ENCODE assay signal across 12 cellular contexts in genomic region chr5:88879724-88880123, GRCh38. TPM values are rescaled to one million over a fixed set of nuclear protein-coding genes. Genes with fewer than 3 reads are reported as not detected.
A peak's percentile ranks its signal among the peaks of the same experiment; 100 is the strongest.
DNase-seq lines count a peak whose midpoint lies in the region; ATAC-seq, FAIRE-seq and TF ChIP-seq lines count a peak whose summit lies in the region.
"Had no signal": no experiment of that assay in that cellular context is flagged by ENCODE, and none has a peak within 500 bp of the region (broad histone marks: within the 10 kb centered on the region; RNA-seq: fewer than 3 reads in every experiment).

No MANE protein-coding gene starts in this region.

- no peak for TF ChIP-seq RAD21 in SK-N-SH (IDR thresholded peaks at IDR 0.05; ENCODE audit: low read length)

- no peaks in the 10 kb centered on the region for H3K9me3 Mint-ChIP-seq in stimulated activated naive B cell treated with anti-CD40 and anti-IgM and Interleukin-4, amounts not matched to agents 10 μg/mL and 1 μg/mL and 100 μg/mL, for 72 hours
- H3K9me3 Mint-ChIP-seq: T-cell had no signal

- H3K27ac ChIP-seq in SK-N-SH (ENCODE audit: low read depth in 2 of 2, low read length in 1 of 2) (no peak overlapping the region), left lung (peak overlapping the region; percentile 45 to 91)

- H3K27me3 Mint-ChIP-seq in stimulated activated naive B cell treated with anti-CD40 and anti-IgM and Interleukin-4, amounts not matched to agents 10 μg/mL and 1 μg/mL and 100 μg/mL, for 72 hours: no peaks in the 10 kb centered on the region

- H3K4me1 Mint-ChIP-seq in stimulated activated naive B cell treated with anti-CD40 and anti-IgM and Interleukin-4, amounts not matched to agents 10 μg/mL and 1 μg/mL and 100 μg/mL, for 72 hours: peaks cover 6 to 21% of the 10 kb centered on the region in 2 donors

- 88% methylated on average over 5 of the region's 5 CpGs for WGBS in SK-N-SH (ENCODE audit: low lambda C conversion rate)

- no peak overlapping the region for H3K4me2 ChIP-seq in SK-N-SH

- H3K27me3 ChIP-seq in SK-N-SH (ENCODE audit: insufficient read depth): no peaks in the 10 kb centered on the region
- H3K27me3 ChIP-seq in left lung: peaks cover 0 to 8% of the 10 kb centered on the region in 2 donors

- TF ChIP-seq CTCF in SK-N-SH (IDR thresholded peaks at IDR 0.05) (no peak), left lung (IDR thresholded peaks at IDR 0.05) (no peak)

- H2AFZ ChIP-seq in SK-N-SH (ENCODE audit: low read depth): peak overlapping the region; percentile 13; the same call in 1 of the 2 replicates

- H3K9me3 ChIP-seq in SK-N-SH (no peaks in the 10 kb centered on the region), left lung (no peaks in the 10 kb centered on the region)

- POLR2A ChIA-PET in SK-N-SH (lab: Yijun Ruan, JAX): no interaction called here

- TF ChIP-seq EP300 in SK-N-SH (IDR thresholded peaks at IDR 0.05; ENCODE audit: borderline replicate concordance in 1 of 2, low read depth in 1 of 2, low read length in 1 of 2): no peak

- H3K9ac ChIP-seq in SK-N-SH: no peak overlapping the region

- H3K4me1 ChIP-seq in SK-N-SH (ENCODE audit: control insufficient read depth in 1 of 2, insufficient read depth in 2 of 2, low read depth in 1 of 2, low read length in 1 of 2): peaks cover 0 to 5% of the 10 kb centered on the region in 2 experiments; a peak in 2 of 4 replicates
- peaks cover 0 to 72% of the 10 kb centered on the region in 2 donors for H3K4me1 ChIP-seq in left lung

- peaks cover 2% of the 10 kb centered on the region for H3F3A ChIP-seq in SK-N-SH (replicated peaks; ENCODE audit: insufficient read depth)

- FAIRE-seq in GM18507 (lab: Jason Lieb, UNC): peak; percentile 87
- FAIRE-seq: bronchial epithelial cell had no signal

- H3K4me3 ChIP-seq in SK-N-SH (ENCODE audit: low read depth in 2 of 2, low read length in 1 of 2) (no peak overlapping the region), left lung (peak overlapping the region; percentile 63 to 70)

- H3K36me3 ChIP-seq in SK-N-SH (replicated peaks in 1 of 2; ENCODE audit: control insufficient read depth in 1 of 2, insufficient read depth in 2 of 2, low read length in 1 of 2) (no peaks in the 10 kb centered on the region), left lung (no peaks in the 10 kb centered on the region)

- H3K4me3 Mint-ChIP-seq in stimulated activated naive B cell treated with anti-CD40 and anti-IgM and Interleukin-4, amounts not matched to agents 10 μg/mL and 1 μg/mL and 100 μg/mL, for 72 hours: peak overlapping the region; percentile 82 to 85

- peak overlapping the region; percentile 88 for H3K27ac Mint-ChIP-seq in stimulated activated naive B cell treated with anti-CD40 and anti-IgM and Interleukin-4, amounts not matched to agents 10 μg/mL and 1 μg/mL and 100 μg/mL, for 72 hours
- H3K27ac Mint-ChIP-seq: T-cell had no signal

- CTCF ChIA-PET in SK-N-SH (lab: Yijun Ruan, JAX): interaction anchor here (0.5 to 1.5 kb wide), 3 partner anchors 10 to 1766 kb away, joined by 3 read pairs; no protein-coding TSS in a partner anchor

- no peaks in the 10 kb centered on the region for H3K9me2 ChIP-seq in SK-N-SH

- H3K36me3 Mint-ChIP-seq in stimulated activated naive B cell treated with anti-CD40 and anti-IgM and Interleukin-4, amounts not matched to agents 10 μg/mL and 1 μg/mL and 100 μg/mL, for 72 hours: peaks cover 16 to 51% of the 10 kb centered on the region in 2 donors
- H3K36me3 Mint-ChIP-seq: T-cell had no signal

- H3K79me2 ChIP-seq in SK-N-SH (ENCODE audit: insufficient read depth): no peaks in the 10 kb centered on the region

- ATAC-seq in left lung (no peak), HG03439 (IDR thresholded peaks at IDR 0.05; ENCODE audit: unreplicated experiment) (no peak), HG02973 (IDR thresholded peaks at IDR 0.05; ENCODE audit: unreplicated experiment) (no peak)
- ATAC-seq in stimulated activated naive B cell treated with anti-CD40 and anti-IgM and Interleukin-4, amounts not matched to agents 10 μg/mL and 1 μg/mL and 100 μg/mL, for 72 hours (replicated peaks): peak; percentile 9 to 15
- ATAC-seq: T-cell had no signal

- intact Hi-C loops in left lung (cut with DNase I): loop anchor here in 1 of 2 donors (10.0 kb wide), 1 partner anchor 145 kb away; no protein-coding TSS in a partner anchor

- no peak for DNase-seq in GM18507 (ENCODE audit: extremely low spot score, insufficient read length, low read depth)
- no peak for DNase-seq in SK-N-SH
- no peak for DNase-seq in left lung
- no peak for DNase-seq in stimulated activated naive B cell treated with anti-CD40 and anti-IgM and Interleukin-4, amounts not matched to agents 10 μg/mL and 1 μg/mL and 100 μg/mL, for 72 hours
- DNase-seq in SIG-M5 treated with dmso at 0.1 percent for 504 hours (lab: John Stamatoyannopoulos, UW; ENCODE audit: unreplicated experiment): no peak
- DNase-seq in GM19238 (ENCODE audit: insufficient read length, low spot score): no peak
- DNase-seq: hippocampal formation, NCI-H2171 treated with DMSO at 0.1 percent for 48 hours, T-cell had no signal

- no peaks in the 10 kb centered on the region for H4K20me1 ChIP-seq in SK-N-SH (ENCODE audit: insufficient read depth)

TF ChIP-seq in SK-N-SH, 30 proteins besides CTCF, POLR2A, EP300 and RAD21:
- TF ChIP-seq PBX3 (IDR thresholded peaks at IDR 0.05) (no peak), YY1 (IDR thresholded peaks at IDR 0.05; ENCODE audit: low read depth) (no peak), GATA2 (CRISPR knock-in tag; IDR thresholded peaks at IDR 0.05) (no peak), RCOR1 (IDR thresholded peaks at IDR 0.05; ENCODE audit: low read length) (no peak), TCF12 (IDR thresholded peaks at IDR 0.05) (no peak), IRF3 (IDR thresholded peaks at IDR 0.05; ENCODE audit: low read depth, low read length) (no peak), ELF1 (IDR thresholded peaks at IDR 0.05) (no peak), MXI1 (IDR thresholded peaks at IDR 0.05; ENCODE audit: low read depth, low read length) (no peak), USF2 (IDR thresholded peaks at IDR 0.05; ENCODE audit: borderline replicate concordance, low read depth, low read length) (no peak)
- TF ChIP-seq, protein P1, sequence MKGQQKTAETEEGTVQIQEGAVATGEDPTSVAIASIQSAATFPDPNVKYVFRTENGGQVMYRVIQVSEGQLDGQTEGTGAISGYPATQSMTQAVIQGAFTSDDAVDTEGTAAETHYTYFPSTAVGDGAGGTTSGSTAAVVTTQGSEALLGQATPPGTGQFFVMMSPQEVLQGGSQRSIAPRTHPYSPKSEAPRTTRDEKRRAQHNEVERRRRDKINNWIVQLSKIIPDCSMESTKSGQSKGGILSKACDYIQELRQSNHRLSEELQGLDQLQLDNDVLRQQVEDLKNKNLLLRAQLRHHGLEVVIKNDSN (IDR thresholded peaks at IDR 0.05; ENCODE audit: borderline replicate concordance, low read depth): no peak

RNA-seq across cellular contexts. Expression of gene MEF2C, which starts 3.3 kb away (rescaled TPM):
- polyA plus RNA-seq in SK-N-SH (2012; rRNA removed): 0.93 and 1.2 TPM in 2 replicates
- polyA plus RNA-seq in SK-N-SH (2012; cell fraction: cytosol; rRNA removed): 1.4 and 1.6 TPM in 2 replicates
- 1.0 and 1.2 TPM in 2 replicates for polyA plus RNA-seq in SK-N-SH (2012; cell fraction: nucleus; rRNA removed)
- 10 to 100 TPM; 45.7 to 46.1 TPM for total RNA-seq in left lung

Comparison
In these comparisons a context has a peak if more than half of its experiments do, and no peak if none do; other contexts are left out.
1. H3K27ac ChIP-seq: peak in left lung (2 of 2); none in SK-N-SH (0 of 2).
2. H3K4me3 ChIP-seq: peak in left lung (2 of 2); none in SK-N-SH (0 of 2).
3. ATAC-seq: peak in stimulated activated naive B cell treated with anti-CD40 and anti-IgM and Interleukin-4, amounts not matched to agents 10 μg/mL and 1 μg/mL and 100 μg/mL, for 72 hours (2 of 2); none in left lung (single experiment), HG03439 (single experiment) and HG02973 (single experiment).